In genomic region chr4:57442834-57443291, GRCh38 we compare ENCODE assay signal across 8 cellular contexts.
DNase-seq lines count a peak whose midpoint lies in the region; ATAC-seq and TF ChIP-seq lines count a peak whose summit lies in the region.

No MANE protein-coding gene starts in this region.

- intact Hi-C loops in thyroid gland (cut with DNase I): no loop called here

- peaks cover 14% of the 10 kb centered on the region in 2 donors for H3K4me1 ChIP-seq in thyroid gland

- H3K9me3 ChIP-seq in thyroid gland: no peaks in the 10 kb centered on the region

- in situ Hi-C loops in GM13976 (cut with MboI; ENCODE audit: low sequenced_read_pairs, unreplicated experiment): no loop called here

- peak overlapping the region; percentile 25 to 68 (median 49) for H3K27ac ChIP-seq in thyroid gland

- H3K36me3 ChIP-seq in thyroid gland: no peaks in the 10 kb centered on the region

- TF ChIP-seq POLR2A in thyroid gland (IDR thresholded peaks at IDR 0.05): no peak

- H3K4me3 ChIP-seq in AG10803 (ENCODE audit: low read length) (no peak overlapping the region), thyroid gland (replicated peaks in 1 of 3) (no peak overlapping the region)

- ATAC-seq in GM21576 (IDR thresholded peaks at IDR 0.05; ENCODE audit: unreplicated experiment): no peak

- H3K27me3 ChIP-seq in thyroid gland: no peaks in the 10 kb centered on the region

- TF ChIP-seq CTCF in AG10803 (conservative IDR thresholded peaks at IDR 0.05; ENCODE audit: low read length) (peak; percentile 65), GM13976 (IDR thresholded peaks at IDR 0.05; ENCODE audit: borderline replicate concordance, control extremely low read depth, extremely low read depth, insufficient read depth, missing control alignments) (peak; percentile 50), thyroid gland (IDR thresholded peaks at IDR 0.05) (peak in 5 of 6 experiments; percentile 45 to 84 (median 79))

- DNase-seq in AG10803 (ENCODE audit: low read depth) (peak; percentile 21), GM13976 (ENCODE audit: low spot score) (peak; percentile 30), NCI-H1048 (lab: John Stamatoyannopoulos, UW) (peak; percentile 23), anterior cingulate cortex (lab: John Stamatoyannopoulos, UW) (peak in 45 of 58 donors; percentile 1 to 66 (median 16)), iPS DF 19.7 (ENCODE audit: low read depth, low spot score) (peak; percentile 28), thyroid gland (peak; percentile 65 to 75)
- DNase-seq in activated T-cell treated with anti-CD3 and anti-CD28 coated beads, Interleukin-2, amount 50 U/mL, for 1 hour: no peak

- 10 to 15% methylated on average over 4 of the region's 4 CpGs for WGBS in thyroid gland, 2 donors
